ENCODE assay signal across 16 cellular contexts in genomic region chr5:110297152-110297670, GRCh38.
"Had no signal": no experiment of that assay in that cellular context is flagged by ENCODE, and none has a peak within 500 bp of the region (broad histone marks: within the 10 kb centered on the region; RNA-seq: fewer than 3 reads in every experiment).

No MANE protein-coding gene starts in this region.

- DNase-seq: effector memory CD4-positive, alpha-beta T cell; heart left ventricle; hippocampal formation; mammary epithelial cell; naive thymus-derived CD8-positive, alpha-beta T cell; posterior cingulate gyrus; spleen; stimulated activated CD4-positive, alpha-beta T cell treated with anti-CD3 and anti-CD28 coated beads, Interleukin-15, amount 100 ng/mL, for 24 hours; stimulated activated CD4-positive, alpha-beta T cell treated with anti-CD3 and anti-CD28 coated beads, Interleukin-1b, Interleukin-23, amount 100 ng/mL, for 48 hours; stimulated activated CD4-positive, alpha-beta T cell treated with anti-CD3 and anti-CD28 coated beads, Interleukin-4, amount 100 ng/mL, for 24 hours; stimulated activated naive B cell treated with anti-CD40 and anti-IgM and Interleukin-4, amounts not matched to agents 10 μg/mL and 1 μg/mL and 100 μg/mL, for 72 hours; stimulated activated naive CD8-positive, alpha-beta T cell treated with anti-CD3 and anti-CD28 coated beads, Interleukin-15, amount 100 ng/mL, for 72 hours; substantia nigra; transverse colon had no signal

- ATAC-seq: esophagus mucosa; heart left ventricle; naive thymus-derived CD8-positive, alpha-beta T cell; sciatic nerve; stimulated activated naive B cell treated with anti-CD40 and anti-IgM and Interleukin-4, amounts not matched to agents 10 μg/mL and 1 μg/mL and 100 μg/mL, for 72 hours; stimulated activated naive CD8-positive, alpha-beta T cell treated with anti-CD3 and anti-CD28 coated beads, Interleukin-15, amount 100 ng/mL, for 72 hours had no signal
